Comparison of ENCODE assay signal across 16 cellular contexts in genomic region chr9:3521961-3522360, GRCh38. TPM values are rescaled to one million over a fixed set of nuclear protein-coding genes. Genes with fewer than 3 reads are reported as not detected.
DNase-seq lines count a peak whose midpoint lies in the region; ATAC-seq, FAIRE-seq and TF ChIP-seq lines count a peak whose summit lies in the region.
"Had no signal": no experiment of that assay in that cellular context is flagged by ENCODE, and none has a peak within 500 bp of the region (broad histone marks: within the 10 kb centered on the region; RNA-seq: fewer than 3 reads in every experiment).

No MANE protein-coding gene starts in this region.

- DNase-seq in activated CD8-positive, alpha-beta memory T cell treated with anti-CD3 and anti-CD28 coated beads, Interleukin-2, amount 10 ng/mL, durations not matched to agents 7 days and 5 days = no peak
- DNase-seq in activated CD8-positive, alpha-beta memory T cell treated with anti-CD3 and anti-CD28 coated beads for 24 hours = no peak
- no peak for DNase-seq in GM19239 (ENCODE audit: insufficient read length, low spot score)
- no peak for DNase-seq in T-helper 2 cell treated with Interferon-gamma antibody and Interleukin-4, amounts not matched to agents 5 μg/mL and 100 μg/mL, for 36 hours (ENCODE audit: low spot score)
- DNase-seq in gastrocnemius medialis = no peak
- DNase-seq in retina = no peak
- no peak for DNase-seq in natural killer cell
- DNase-seq: effector CD4-positive, alpha-beta T cell; mesenchymal stem cell; NCI-H187 treated with DMSO at 0.1 percent for 48 hours; substantia nigra; SW 1271 had no signal

- no peaks in the 10 kb centered on the region for H3K36me3 ChIP-seq in gastrocnemius medialis
- H3K36me3 ChIP-seq: cardiac muscle cell had no signal

- no peak for ATAC-seq in activated CD8-positive, alpha-beta memory T cell treated with anti-CD3 and anti-CD28 coated beads, Interleukin-2, amount 10 ng/mL, durations not matched to agents 7 days and 5 days
- ATAC-seq in gastrocnemius medialis (no peak), natural killer cell (no peak), GM21526 (IDR thresholded peaks at IDR 0.05; ENCODE audit: low FRiP score, unreplicated experiment) (no peak)

- CTCF ChIA-PET in activated CD8-positive, alpha-beta memory T cell treated with anti-CD3 and anti-CD28 coated beads, Interleukin-2, amount 10 ng/mL, durations not matched to agents 7 days and 5 days (lab: Charles Lee) = interaction anchor here (1.0 to 2.0 kb wide), 4 partner anchors 9 to 55 kb away, joined by 3 to 6 read pairs (median 4); no protein-coding TSS in a partner anchor

- no peak for TF ChIP-seq CTCF in gastrocnemius medialis (IDR thresholded peaks at IDR 0.05 in 4 of 5, conservative IDR thresholded peaks at IDR 0.05 in 1 of 5)
- TF ChIP-seq CTCF in natural killer cell (IDR thresholded peaks at IDR 0.05) = no peak

- no peak overlapping the region for H3K27ac Mint-ChIP-seq in activated CD8-positive, alpha-beta memory T cell treated with anti-CD3 and anti-CD28 coated beads, Interleukin-2, amount 10 ng/mL, durations not matched to agents 7 days and 5 days
- no peak overlapping the region for H3K27ac Mint-ChIP-seq in T-helper 2 cell treated with Interferon-gamma antibody and Interleukin-4, amounts not matched to agents 5 μg/mL and 100 μg/mL, for 36 hours
- H3K27ac Mint-ChIP-seq in natural killer cell = peak overlapping the region in 1 of 2 donors; percentile 94

- H3K9me3 Mint-ChIP-seq in activated CD8-positive, alpha-beta memory T cell treated with anti-CD3 and anti-CD28 coated beads, Interleukin-2, amount 10 ng/mL, durations not matched to agents 7 days and 5 days (ENCODE audit: low read depth) = no peaks in the 10 kb centered on the region
- H3K9me3 Mint-ChIP-seq in T-helper 2 cell treated with Interferon-gamma antibody and Interleukin-4, amounts not matched to agents 5 μg/mL and 100 μg/mL, for 36 hours = no peaks in the 10 kb centered on the region
- H3K9me3 Mint-ChIP-seq in natural killer cell = peaks cover 0 to 4% of the 10 kb centered on the region in 2 donors
- H3K9me3 Mint-ChIP-seq: neural crest cell had no signal

- peak overlapping the region in 3 of 4 donors; percentile 31 to 95 (median 81) for H3K4me3 ChIP-seq in gastrocnemius medialis
- H3K4me3 ChIP-seq: cardiac muscle cell had no signal

- peaks cover 31% of the 10 kb centered on the region for H3K4me1 Mint-ChIP-seq in activated CD8-positive, alpha-beta memory T cell treated with anti-CD3 and anti-CD28 coated beads, Interleukin-2, amount 10 ng/mL, durations not matched to agents 7 days and 5 days
- peaks cover 30% of the 10 kb centered on the region for H3K4me1 Mint-ChIP-seq in T-helper 2 cell treated with Interferon-gamma antibody and Interleukin-4, amounts not matched to agents 5 μg/mL and 100 μg/mL, for 36 hours (ENCODE audit: low read depth)
- H3K4me1 Mint-ChIP-seq in natural killer cell = peaks cover 30 to 43% of the 10 kb centered on the region in 2 donors

- intact Hi-C loops in gastrocnemius medialis (cut with DNase I; ENCODE audit: low total_unique reads) = no loop called here
- intact Hi-C loops in natural killer cell (cut with micrococcal nuclease) = loop anchor here (10.0 kb wide), 2 partner anchors 1153 to 1223 kb away; partner anchors contain the start of genes AK3 and CDC37L1

- TF ChIP-seq POLR2A in gastrocnemius medialis (IDR thresholded peaks at IDR 0.05) = no peak

- H3K9me3 ChIP-seq in gastrocnemius medialis = no peaks in the 10 kb centered on the region

- in situ Hi-C loops in gastrocnemius medialis (cut with MboI; ENCODE audit: low sequenced_read_pairs in 4 of 4) = no loop called here

- no peaks in the 10 kb centered on the region for H3K27me3 Mint-ChIP-seq in activated CD8-positive, alpha-beta memory T cell treated with anti-CD3 and anti-CD28 coated beads, Interleukin-2, amount 10 ng/mL, durations not matched to agents 7 days and 5 days
- no peaks in the 10 kb centered on the region for H3K27me3 Mint-ChIP-seq in T-helper 2 cell treated with Interferon-gamma antibody and Interleukin-4, amounts not matched to agents 5 μg/mL and 100 μg/mL, for 36 hours (ENCODE audit: low read depth)
- no peaks in the 10 kb centered on the region for H3K27me3 Mint-ChIP-seq in natural killer cell (ENCODE audit: low read depth in 2 of 2)

- peak overlapping the region; percentile 97 to 100 (median 100) for H3K27ac ChIP-seq in gastrocnemius medialis
- H3K27ac ChIP-seq: cardiac muscle cell had no signal

- peak; percentile 80 for FAIRE-seq in GM19239 (lab: Jason Lieb, UNC)
- FAIRE-seq: islet of Langerhans had no signal

- no peaks in the 10 kb centered on the region for H3K27me3 ChIP-seq in gastrocnemius medialis
- H3K27me3 ChIP-seq: cardiac muscle cell had no signal

- peak overlapping the region; percentile 50 for H3K4me3 Mint-ChIP-seq in activated CD8-positive, alpha-beta memory T cell treated with anti-CD3 and anti-CD28 coated beads, Interleukin-2, amount 10 ng/mL, durations not matched to agents 7 days and 5 days
- peak overlapping the region; percentile 67 for H3K4me3 Mint-ChIP-seq in T-helper 2 cell treated with Interferon-gamma antibody and Interleukin-4, amounts not matched to agents 5 μg/mL and 100 μg/mL, for 36 hours
- no peak overlapping the region for H3K4me3 Mint-ChIP-seq in natural killer cell

- H3K36me3 Mint-ChIP-seq in activated CD8-positive, alpha-beta memory T cell treated with anti-CD3 and anti-CD28 coated beads, Interleukin-2, amount 10 ng/mL, durations not matched to agents 7 days and 5 days = peaks cover 5% of the 10 kb centered on the region
- H3K36me3 Mint-ChIP-seq in T-helper 2 cell treated with Interferon-gamma antibody and Interleukin-4, amounts not matched to agents 5 μg/mL and 100 μg/mL, for 36 hours (ENCODE audit: low read depth) = peaks cover 4% of the 10 kb centered on the region
- no peaks in the 10 kb centered on the region for H3K36me3 Mint-ChIP-seq in natural killer cell

- H3K4me1 ChIP-seq in gastrocnemius medialis = peaks cover 15 to 51% of the 10 kb centered on the region in 2 donors

RNA-seq across cellular contexts. Expression of gene RFX3, which starts 3.8 kb away (rescaled TPM):
- 10 to 100 TPM in 1 of 2 experiments, 1 to 10 TPM in 1; 9.1 to 11.5 TPM for total RNA-seq in activated CD8-positive, alpha-beta memory T cell treated with anti-CD3 and anti-CD28 coated beads, Interleukin-2, amount 10 ng/mL, durations not matched to agents 7 days and 5 days
- total RNA-seq in gastrocnemius medialis (10 to 100 TPM in 1 of 4 donors, 1 to 10 TPM in 3; 2.1 to 11.5 (median 7.3) TPM), natural killer cell (10 to 100 TPM; 24.0 to 30.6 (median 30.0) TPM)
